Comparison of ENCODE assay signal across 19 cellular contexts in the genomic region with DNA sequence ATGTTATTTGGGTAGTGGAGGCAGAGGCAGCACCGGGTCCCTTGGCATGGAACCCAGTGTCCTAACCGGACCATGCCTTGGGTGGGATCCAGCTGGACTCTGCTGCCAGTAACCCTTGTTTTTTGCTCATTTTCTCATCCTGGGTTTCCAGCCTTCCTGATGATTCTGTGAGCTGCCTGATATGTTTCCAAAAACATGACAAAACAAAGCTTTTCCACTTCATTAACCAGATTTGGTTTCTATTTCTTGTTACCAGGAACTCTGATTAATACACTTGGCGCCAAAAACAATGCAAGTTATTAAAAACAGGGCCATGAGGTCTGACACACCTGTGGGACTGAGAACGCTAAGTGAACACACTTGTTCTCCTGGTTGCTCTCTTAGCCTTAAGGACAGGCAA. TPM values are rescaled to one million over a fixed set of nuclear protein-coding genes. Genes with fewer than 3 reads are reported as not detected.
DNase-seq lines count a peak whose midpoint lies in the region; FAIRE-seq and TF ChIP-seq lines count a peak whose summit lies in the region.
"Had no signal": no experiment of that assay in that cellular context is flagged by ENCODE, and none has a peak within 500 bp of the region (broad histone marks: within the 10 kb centered on the region; RNA-seq: fewer than 3 reads in every experiment).

No MANE protein-coding gene starts in this region.

- peak; percentile 16 for DNase-seq in M059J (ENCODE audit: low read depth)
- peak; percentile 50 for DNase-seq in cerebellar cortex (ENCODE audit: low spot score)
- DNase-seq in esophagus squamous epithelium (lab: John Stamatoyannopoulos, UW): no peak
- peak; percentile 61 for DNase-seq in renal cortical epithelial cell (ENCODE audit: low read depth)
- DNase-seq in GM03348 (ENCODE audit: low spot score): no peak
- no peak for DNase-seq in small intestine
- DNase-seq in effector CD8-positive, alpha-beta T cell (lab: John Stamatoyannopoulos, UW): no peak
- DNase-seq: BE2C, COR-L47, DMS79 treated with DMSO at 0.1 percent for 48 hours, KG1, NCI-H1105 treated with DMSO at 0.1 percent for 48 hours, NCI-H1694, NCI-H2081, NCI-H2171 treated with DMSO at 0.1 percent for 48 hours, NCI-H526, SHP77 had no signal

- no peak for TF ChIP-seq CTCF in esophagus squamous epithelium (IDR thresholded peaks at IDR 0.05)

- H3K27me3 ChIP-seq in esophagus squamous epithelium (no peaks in the 10 kb centered on the region), small intestine (ENCODE audit: control insufficient read depth in 2 of 2, insufficient read depth in 2 of 2, low read length in 2 of 2) (no peaks in the 10 kb centered on the region)
- H3K27me3 ChIP-seq: BE2C had no signal

- H3K9me3 ChIP-seq in esophagus squamous epithelium: no peaks in the 10 kb centered on the region
- no peaks in the 10 kb centered on the region for H3K9me3 ChIP-seq in small intestine (ENCODE audit: control insufficient read depth, low read depth)
- H3K9me3 ChIP-seq: BE2C had no signal

- H3K36me3 ChIP-seq in esophagus squamous epithelium (no peaks in the 10 kb centered on the region), small intestine (ENCODE audit: control insufficient read depth in 2 of 2, insufficient read depth in 2 of 2, low read length in 2 of 2) (no peaks in the 10 kb centered on the region)
- H3K36me3 ChIP-seq: BE2C, HAP-1 had no signal

- H3K4me3 ChIP-seq in esophagus squamous epithelium: no peak overlapping the region
- no peak overlapping the region for H3K4me3 ChIP-seq in small intestine (ENCODE audit: low read depth in 1 of 2, low read length in 2 of 2)
- H3K4me3 ChIP-seq: HAP-1 had no signal

- no peak for FAIRE-seq in small intestine (lab: Jason Lieb, UNC)
- FAIRE-seq: GM12891 had no signal

- intact Hi-C loops in esophagus squamous epithelium (cut with DNase I): no loop called here

- H3K4me1 ChIP-seq in esophagus squamous epithelium: peaks cover 0 to 21% (median 13%) of the 10 kb centered on the region in 3 donors
- no peaks in the 10 kb centered on the region for H3K4me1 ChIP-seq in small intestine (ENCODE audit: control insufficient read depth in 2 of 2, insufficient read depth in 1 of 2, low read depth in 1 of 2, low read length in 1 of 2)
- H3K4me1 ChIP-seq: BE2C, HAP-1 had no signal

- H3K27ac ChIP-seq in esophagus squamous epithelium (peak overlapping the region; percentile 53 to 82 (median 60)), small intestine (ENCODE audit: low read depth in 1 of 2, low read length in 1 of 2) (no peak overlapping the region)

- WGBS in esophagus squamous epithelium, 2 donors: 14 to 35% methylated on average over 2 to 4 of the region's 4 CpGs
- 67 to 88% (median 82%) methylated on average over 4 of the region's 4 CpGs for WGBS in small intestine, 3 donors

- TF ChIP-seq POLR2A in esophagus squamous epithelium (IDR thresholded peaks at IDR 0.05): no peak

RNA-seq across cellular contexts. Expression of gene DLG5, which starts 32.8 kb away (rescaled TPM):
- 10.4 and 19.5 TPM in 2 replicates for total RNA-seq in M059J (2014; rRNA removed; shearing (Covaris generic))
- total RNA-seq in esophagus squamous epithelium (10 to 100 TPM; 34.1 to 50.9 (median 41.3) TPM), renal cortical epithelial cell (11.3 and 39.0 TPM in 2 replicates)
- 10 to 100 TPM in 1 of 3 donors, 1 to 10 TPM in 2; 7.8 to 13.9 (median 8.9) TPM for polyA plus RNA-seq in small intestine

Comparison
In these comparisons a context has a peak if more than half of its experiments do, and no peak if none do; other contexts are left out.
1. DNase-seq: peak in M059J (single experiment), cerebellar cortex (single experiment) and renal cortical epithelial cell (single experiment); none in esophagus squamous epithelium (single experiment), GM03348 (single experiment), small intestine (single experiment) and effector CD8-positive, alpha-beta T cell (single experiment).
2. H3K27ac ChIP-seq: peak in esophagus squamous epithelium (4 of 4); none in small intestine (0 of 2).